Comparison of ENCODE assay signal across 8 cellular contexts in the genomic region with DNA sequence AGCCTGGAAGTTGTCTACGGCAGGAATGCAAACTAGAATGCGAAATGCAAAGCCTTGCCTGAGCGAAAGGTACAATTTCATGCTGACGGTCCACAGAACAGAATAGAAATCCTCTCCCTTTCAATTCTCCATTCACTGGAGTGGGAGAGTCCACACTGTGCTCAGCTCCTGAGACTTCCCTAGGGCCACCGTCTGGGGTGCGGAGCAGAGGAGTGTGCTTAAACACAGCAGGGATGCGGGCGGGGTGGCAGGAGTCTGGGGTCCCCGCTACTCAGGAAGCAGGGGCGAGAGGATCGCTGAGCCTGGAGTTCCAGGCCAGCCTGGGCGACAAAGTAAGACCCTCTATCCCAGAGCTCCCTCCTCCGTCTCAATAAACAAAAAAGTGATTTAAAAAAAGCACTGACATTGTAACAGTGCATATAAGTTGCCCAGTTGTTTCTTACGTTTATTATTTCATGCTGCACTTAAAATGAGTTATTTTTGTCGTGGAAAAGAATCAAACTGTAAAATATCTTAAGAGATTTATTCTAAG. TPM values are rescaled to one million over a fixed set of nuclear protein-coding genes. Genes with fewer than 3 reads are reported as not detected.
DNase-seq lines count a peak whose midpoint lies in the region; ATAC-seq, FAIRE-seq and TF ChIP-seq lines count a peak whose summit lies in the region.

No MANE protein-coding gene starts in this region.

- H3K9me3 ChIP-seq in HUES6 (ENCODE audit: control insufficient read depth, insufficient read depth, low read depth, low read length) (peaks cover 33% of the 10 kb centered on the region; the same call in 1 of the 2 replicates), adrenal gland (replicated peaks in 1 of 3) (no peaks in the 10 kb centered on the region), iPS-15b (ENCODE audit: control insufficient read depth, insufficient read depth, low read length) (no peaks in the 10 kb centered on the region), small intestine (ENCODE audit: control insufficient read depth, low read depth) (no peaks in the 10 kb centered on the region)

- TF ChIP-seq CTCF in adrenal gland (IDR thresholded peaks at IDR 0.05): no peak

- ATAC-seq in GM19023 (IDR thresholded peaks at IDR 0.05; ENCODE audit: unreplicated experiment): peak; percentile 19

- no peak for FAIRE-seq in small intestine (lab: Jason Lieb, UNC)

- WGBS in adrenal gland, 4 donors: 1 to 3% (median 1%) methylated on average over 15 of the region's 15 CpGs
- WGBS in small intestine, 3 donors: 3 to 18% (median 14%) methylated on average over 15 of the region's 15 CpGs

- H3K36me3 ChIP-seq in HUES6 (ENCODE audit: control insufficient read depth, insufficient read depth, low read length) (peaks cover 18% of the 10 kb centered on the region), adrenal gland (replicated peaks in 1 of 2) (no peaks in the 10 kb centered on the region), iPS-15b (ENCODE audit: control insufficient read depth, insufficient read depth, low read length) (no peaks in the 10 kb centered on the region), small intestine (ENCODE audit: control insufficient read depth in 2 of 2, insufficient read depth in 2 of 2, low read length in 2 of 2) (no peaks in the 10 kb centered on the region)

- no peak for TF ChIP-seq POLR2A in adrenal gland (IDR thresholded peaks at IDR 0.05)

- H3K9ac ChIP-seq in HUES6 (ENCODE audit: low read length): peak overlapping the region; percentile 72
- H3K9ac ChIP-seq in iPS-15b (ENCODE audit: low read depth, low read length): peak overlapping the region; percentile 68

- H3K4me1 ChIP-seq in HUES6 (ENCODE audit: control insufficient read depth, insufficient read depth, low read length) (0 out of 2 replicates have a peak, but pooled peaks cover 6% of the 10 kb centered on the region), adrenal gland (replicated peaks in 1 of 2) (peaks cover 9 to 10% of the 10 kb centered on the region in 2 donors), iPS-15b (ENCODE audit: control insufficient read depth, insufficient read depth, low read length) (peaks cover 8% of the 10 kb centered on the region), small intestine (ENCODE audit: control insufficient read depth in 2 of 2, insufficient read depth in 1 of 2, low read depth in 1 of 2, low read length in 1 of 2) (peaks cover 0 to 3% of the 10 kb centered on the region in 2 donors)

- H3K4me3 ChIP-seq in HUES6 (ENCODE audit: low read depth, low read length) (peak overlapping the region; percentile 82), adrenal gland (peak overlapping the region; percentile 11 to 78 (median 28)), iPS-15b (ENCODE audit: low read depth, low read length) (peak overlapping the region; percentile 91), small intestine (ENCODE audit: low read depth in 1 of 2, low read length in 2 of 2) (peak overlapping the region; percentile 11 to 88)

- DNase-seq in AG20443 (ENCODE audit: low spot score): peak; percentile 25
- peak in 6 of 7 donors; percentile 9 to 37 (median 29) for DNase-seq in adrenal gland
- no peak for DNase-seq in small intestine
- no peak for DNase-seq in dermis blood vessel endothelial cell
- no peak for DNase-seq in NOMO-1 treated with dmso at 0.1 percent for 144 hours (lab: John Stamatoyannopoulos, UW; ENCODE audit: unreplicated experiment)

- H3K27me3 ChIP-seq in HUES6 (ENCODE audit: control insufficient read depth, insufficient read depth, low read length) (no peaks in the 10 kb centered on the region), adrenal gland (no peaks in the 10 kb centered on the region), iPS-15b (ENCODE audit: control insufficient read depth, insufficient read depth, low read length) (no peaks in the 10 kb centered on the region), small intestine (ENCODE audit: control insufficient read depth in 2 of 2, insufficient read depth in 2 of 2, low read length in 2 of 2) (no peaks in the 10 kb centered on the region)

- intact Hi-C loops in adrenal gland (cut with DNase I): no loop called here

- peak overlapping the region; percentile 50; the same call in 1 of the 2 replicates for H3K27ac ChIP-seq in HUES6 (ENCODE audit: low read depth, low read length)
- H3K27ac ChIP-seq in adrenal gland: peak overlapping the region; percentile 10 to 83 (median 81)
- peak overlapping the region; percentile 2 to 64 for H3K27ac ChIP-seq in small intestine (ENCODE audit: low read depth in 1 of 2, low read length in 1 of 2)

RNA-seq across cellular contexts. Expression of a gene that starts 0.6 kb away (rescaled TPM):
- total RNA-seq in adrenal gland (10 to 100 TPM in 5 of 8 donors, 1 to 10 TPM in 3; 4.2 to 29.3 (median 12.6) TPM), dermis blood vessel endothelial cell (6.1 and 9.0 TPM in 2 replicates)
- polyA plus RNA-seq in adrenal gland (10 to 100 TPM in 1 of 3 donors, 1 to 10 TPM in 2; 2.3 to 13.1 (median 4.3) TPM), small intestine (1 to 10 TPM; 2.0 to 3.8 (median 2.4) TPM)

RNA-seq across cellular contexts. Expression of a gene that starts 40.1 kb away (rescaled TPM):
- total RNA-seq in adrenal gland (1 to 10 TPM; 2.2 to 9.0 (median 4.8) TPM), dermis blood vessel endothelial cell (6.5 and 7.8 TPM in 2 replicates)
- polyA plus RNA-seq in adrenal gland (1 to 10 TPM; 2.6 to 4.7 (median 4.0) TPM), small intestine (1 to 10 TPM; 1.9 to 3.0 (median 2.0) TPM)

RNA-seq across cellular contexts. Expression of a gene that starts 50.4 kb away (rescaled TPM):
- total RNA-seq in adrenal gland (not detected), dermis blood vessel endothelial cell (not detected in 2 replicates)
- polyA plus RNA-seq in adrenal gland (not detected), small intestine (not detected)

Comparison
In these comparisons a context has a peak if more than half of its experiments do, and no peak if none do; other contexts are left out.
1. DNase-seq: peak in AG20443 (single experiment) and adrenal gland (6 of 7); none in small intestine (single experiment), dermis blood vessel endothelial cell (single experiment) and NOMO-1 treated with dmso at 0.1 percent for 144 hours (single experiment).
2. H3K4me3 ChIP-seq: peak in every context shown above with its lines; median percentile 91 in iPS-15b; 82 in HUES6; 50 in small intestine; 28 in adrenal gland.
3. Peak in every context shown above with its lines, with median percentiles within 50 percentile points of each other: H3K27ac ChIP-seq.